Comparison of ENCODE assay signal across 8 cellular contexts in the genomic region with DNA sequence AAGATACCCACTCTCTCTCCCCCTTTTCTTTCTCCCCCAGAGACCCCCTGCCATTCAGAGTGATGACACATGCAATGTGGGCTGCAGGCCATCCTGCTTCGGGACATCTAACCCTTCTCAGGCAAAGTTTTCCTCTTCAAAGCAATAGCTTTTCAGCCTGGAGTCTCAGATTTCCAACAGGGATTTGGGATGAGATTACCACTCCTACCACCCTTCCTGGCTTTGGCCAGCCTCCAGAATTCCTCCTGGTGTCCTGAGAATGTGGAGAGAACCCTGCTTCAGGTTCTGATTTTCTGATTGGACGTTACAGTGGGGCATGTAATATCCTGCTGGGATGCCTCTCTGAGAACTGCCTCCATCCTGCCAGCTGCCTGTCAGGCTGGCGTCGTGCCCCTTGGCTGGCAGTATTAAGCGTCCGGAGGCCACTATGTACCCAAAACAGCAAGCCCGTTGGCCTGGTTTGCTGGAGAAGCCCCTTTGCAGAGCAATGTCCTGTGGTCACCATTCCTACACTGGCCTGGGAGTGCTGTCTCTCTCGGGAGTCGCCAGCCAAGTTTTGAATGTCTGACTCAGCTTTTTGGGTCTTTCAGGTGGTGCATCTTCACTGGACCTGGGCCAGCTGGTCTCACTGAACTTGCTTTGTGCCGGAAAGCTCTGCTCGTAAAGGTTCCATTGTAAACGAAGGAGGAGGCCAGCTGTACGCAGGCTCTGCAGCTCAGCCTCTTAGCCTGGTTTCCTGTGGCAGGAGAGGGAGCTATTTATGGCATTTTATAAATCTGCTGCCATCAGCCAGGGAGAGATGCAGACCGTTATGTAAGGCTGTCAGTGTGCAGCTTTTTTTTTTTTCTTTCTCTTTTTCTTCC. TPM values are rescaled to one million over a fixed set of nuclear protein-coding genes. Genes with fewer than 3 reads are reported as not detected.
DNase-seq lines count a peak whose midpoint lies in the region; ATAC-seq lines count a peak whose summit lies in the region.

No MANE protein-coding gene starts in this region.

- H3K4me3 Mint-ChIP-seq in effector memory CD8-positive, alpha-beta T cell = no peak overlapping the region

- no peaks in the 10 kb centered on the region for H3K9me3 Mint-ChIP-seq in effector memory CD8-positive, alpha-beta T cell

- H3K9me3 ChIP-seq in right cardiac atrium (ENCODE audit: control insufficient read depth, low read length) = no peaks in the 10 kb centered on the region

- H3K4me3 ChIP-seq in right cardiac atrium (ENCODE audit: low read length) = peak overlapping the region; percentile 34

- no peaks in the 10 kb centered on the region for H3K27me3 Mint-ChIP-seq in effector memory CD8-positive, alpha-beta T cell

- 3% methylated on average over 14 of the region's 14 CpGs for WGBS in right cardiac atrium

- no peaks in the 10 kb centered on the region for H3K27me3 ChIP-seq in right cardiac atrium (ENCODE audit: control insufficient read depth, insufficient read depth)

- H3K27ac ChIP-seq in angular gyrus (ENCODE audit: low read depth, low read length) (peak overlapping the region; percentile 87), right cardiac atrium (ENCODE audit: low read length) (peak overlapping the region; percentile 98)

- H3K27ac Mint-ChIP-seq in effector memory CD8-positive, alpha-beta T cell = peak overlapping the region in 1 of 2 donors; percentile 28

- H3K4me1 Mint-ChIP-seq in effector memory CD8-positive, alpha-beta T cell (ENCODE audit: low read depth in 2 of 2) = peaks cover 25 to 41% of the 10 kb centered on the region in 2 donors

- peak; percentile 80 to 81 for ATAC-seq in right cardiac atrium
- ATAC-seq in effector memory CD8-positive, alpha-beta T cell (replicated peaks) = no peak

- peaks cover 7% of the 10 kb centered on the region for H3K36me3 Mint-ChIP-seq in effector memory CD8-positive, alpha-beta T cell (ENCODE audit: insufficient read depth)

- intact Hi-C loops in right cardiac atrium (cut with DNase I) = loop anchor here in 1 of 4 donors (5.0 kb wide), 2 partner anchors 40 to 60 kb away; no protein-coding TSS in a partner anchor

- DNase-seq in DMS 273 (lab: John Stamatoyannopoulos, UW; ENCODE audit: unreplicated experiment) (peak; percentile 95), HCEC 1CT (peak; percentile 75), NCI-H2171 (lab: John Stamatoyannopoulos, UW) (peak; percentile 63), right cardiac atrium (peak; percentile 59 to 89 (median 89)), renal cortical epithelial cell (ENCODE audit: low read depth) (peak; percentile 41), cortex of kidney (lab: John Stamatoyannopoulos, UW) (no peak)
- no peak for DNase-seq in effector memory CD8-positive, alpha-beta T cell

- H3K4me1 ChIP-seq in right cardiac atrium (ENCODE audit: control insufficient read depth, insufficient read depth, low read length) = peaks cover 29% of the 10 kb centered on the region

RNA-seq across cellular contexts. Expression of a gene that starts 19.2 kb away (rescaled TPM):
- total RNA-seq in right cardiac atrium (100 to 1,000 TPM; 201 to 249 (median 232) TPM), renal cortical epithelial cell (26.4 and 84.4 TPM in 2 replicates)
- 91.7 TPM for polyA plus RNA-seq in right cardiac atrium

Comparison
In these comparisons a context has a peak if more than half of its experiments do, and no peak if none do; other contexts are left out.
1. DNase-seq: peak in DMS 273 (single experiment), HCEC 1CT (single experiment), NCI-H2171 (single experiment), right cardiac atrium (3 of 3) and renal cortical epithelial cell (single experiment); none in cortex of kidney (single experiment) and effector memory CD8-positive, alpha-beta T cell (0 of 3).